ENCODE assay signal across 19 cellular contexts in genomic region chrX:15328821-15329220, GRCh38.
DNase-seq lines count a peak whose midpoint lies in the region; FAIRE-seq and TF ChIP-seq lines count a peak whose summit lies in the region.
"Had no signal": no experiment of that assay in that cellular context is flagged by ENCODE, and none has a peak within 500 bp of the region (broad histone marks: within the 10 kb centered on the region; RNA-seq: fewer than 3 reads in every experiment).

No MANE protein-coding gene starts in this region.

- no peak for TF ChIP-seq CTCF in AG10803 (conservative IDR thresholded peaks at IDR 0.05; ENCODE audit: low read length)

- H3K27ac ChIP-seq in layer of hippocampus (ENCODE audit: low read depth, low read length), result peak overlapping the region; percentile 2
- H3K27ac ChIP-seq: C4-2B had no signal

- no peaks in the 10 kb centered on the region for H3K27me3 ChIP-seq in layer of hippocampus (ENCODE audit: control insufficient read depth, insufficient read depth, low read length)

- DNase-seq in AG10803 (ENCODE audit: low read depth) (peak; percentile 25), HTR-8/SVneo (ENCODE audit: insufficient read length, low spot score) (no peak), fibroblast of gingiva (ENCODE audit: low read depth) (peak; percentile 64), activated gamma-delta T cell (lab: John Stamatoyannopoulos, UW) (no peak), EL (no peak)
- no peak for DNase-seq in activated naive CD4-positive, alpha-beta T cell treated with anti-CD3 and anti-CD28 coated beads, Interleukin-2, amount 50 U/mL, for 16 hours
- DNase-seq: ACHN; AML-193; Caco-2; CD4-positive, alpha-beta T cell; DMS153; DMS79; GF-D8; GOT3; H7 had no signal

- H3K4me3 ChIP-seq in AG10803 (ENCODE audit: low read length), result no peak overlapping the region

- peak; percentile 31 for FAIRE-seq in HTR-8/SVneo (lab: Jason Lieb, UNC)
- FAIRE-seq: A204.1, HepG2 had no signal

Comparison
In these comparisons a context has a peak if more than half of its experiments do, and no peak if none do; other contexts are left out.
1. DNase-seq: peak in AG10803 (single experiment) and fibroblast of gingiva (single experiment); none in HTR-8/SVneo (single experiment), activated gamma-delta T cell (single experiment), activated naive CD4-positive, alpha-beta T cell treated with anti-CD3 and anti-CD28 coated beads, Interleukin-2, amount 50 U/mL, for 16 hours (single experiment) and EL (single experiment).